Comparison of ENCODE assay signal across 17 cellular contexts in genomic region chr11:111846063-111846462, GRCh38. TPM values are rescaled to one million over a fixed set of nuclear protein-coding genes. Genes with fewer than 3 reads are reported as not detected.
A peak's percentile ranks its signal among the peaks of the same experiment; 100 is the strongest.
DNase-seq lines count a peak whose midpoint lies in the region; ATAC-seq and TF ChIP-seq lines count a peak whose summit lies in the region.
"Had no signal": no experiment of that assay in that cellular context is flagged by ENCODE, and none has a peak within 500 bp of the region (broad histone marks: within the 10 kb centered on the region; RNA-seq: fewer than 3 reads in every experiment).

No MANE protein-coding gene starts in this region.

- H3K9me3 Mint-ChIP-seq in activated CD4-positive, alpha-beta memory T cell treated with anti-CD3 and anti-CD28 coated beads for 36 hours, result no peaks in the 10 kb centered on the region
- no peaks in the 10 kb centered on the region for H3K9me3 Mint-ChIP-seq in activated CD4-positive, alpha-beta memory T cell treated with anti-CD3 and anti-CD28 coated beads, Interleukin-2, amount 10 ng/mL, durations not matched to agents 7 days and 5 days
- H3K9me3 Mint-ChIP-seq in CD8-positive, alpha-beta T cell, result no peaks in the 10 kb centered on the region
- H3K9me3 Mint-ChIP-seq: activated CD8-positive, alpha-beta T cell treated with anti-CD3 and anti-CD28 coated beads for 36 hours; neural crest cell had no signal

- in situ Hi-C loops in astrocyte of the spinal cord (cut with HindIII; ENCODE audit: low sequenced_read_pairs), result no loop called here

- peaks cover 12% of the 10 kb centered on the region for H3K36me3 Mint-ChIP-seq in activated CD4-positive, alpha-beta memory T cell treated with anti-CD3 and anti-CD28 coated beads for 36 hours
- H3K36me3 Mint-ChIP-seq in activated CD4-positive, alpha-beta memory T cell treated with anti-CD3 and anti-CD28 coated beads, Interleukin-2, amount 10 ng/mL, durations not matched to agents 7 days and 5 days (ENCODE audit: low read depth), result peaks cover 26% of the 10 kb centered on the region
- H3K36me3 Mint-ChIP-seq in CD8-positive, alpha-beta T cell, result peaks cover 70% of the 10 kb centered on the region

- no peaks in the 10 kb centered on the region for H3K27me3 Mint-ChIP-seq in activated CD4-positive, alpha-beta memory T cell treated with anti-CD3 and anti-CD28 coated beads for 36 hours
- no peaks in the 10 kb centered on the region for H3K27me3 Mint-ChIP-seq in activated CD4-positive, alpha-beta memory T cell treated with anti-CD3 and anti-CD28 coated beads, Interleukin-2, amount 10 ng/mL, durations not matched to agents 7 days and 5 days
- no peaks in the 10 kb centered on the region for H3K27me3 Mint-ChIP-seq in CD8-positive, alpha-beta T cell (ENCODE audit: low read depth)
- H3K27me3 Mint-ChIP-seq: activated CD8-positive, alpha-beta T cell treated with anti-CD3 and anti-CD28 coated beads for 36 hours had no signal

- H3K4me1 ChIP-seq in ACC112 (ENCODE audit: control insufficient read depth, insufficient read depth, low read length, unreplicated experiment) (peaks cover 31% of the 10 kb centered on the region), lower lobe of right lung (peaks cover 18% of the 10 kb centered on the region)
- H3K4me1 ChIP-seq in CD8-positive, alpha-beta T cell (ENCODE audit: insufficient read depth, low read length), result no peaks in the 10 kb centered on the region

- no peak for ATAC-seq in lower lobe of right lung
- ATAC-seq in CD8-positive, alpha-beta T cell, result no peak
- ATAC-seq: activated CD8-positive, alpha-beta T cell treated with anti-CD3 and anti-CD28 coated beads for 36 hours; K562 had no signal

- H3K4me1 Mint-ChIP-seq in activated CD4-positive, alpha-beta memory T cell treated with anti-CD3 and anti-CD28 coated beads for 36 hours (ENCODE audit: low read depth), result peaks cover 3% of the 10 kb centered on the region
- H3K4me1 Mint-ChIP-seq in activated CD4-positive, alpha-beta memory T cell treated with anti-CD3 and anti-CD28 coated beads, Interleukin-2, amount 10 ng/mL, durations not matched to agents 7 days and 5 days, result peaks cover 2% of the 10 kb centered on the region
- peaks cover 5% of the 10 kb centered on the region for H3K4me1 Mint-ChIP-seq in CD8-positive, alpha-beta T cell (ENCODE audit: low read depth)

- H3K27ac ChIP-seq in ACC112 (ENCODE audit: low read depth, low read length) (peak overlapping the region; percentile 74), lower lobe of right lung (peak overlapping the region; percentile 65)
- no peak overlapping the region for H3K27ac ChIP-seq in CD8-positive, alpha-beta T cell (ENCODE audit: low read depth, low read length)

- H3K9me3 ChIP-seq in lower lobe of right lung, result no peaks in the 10 kb centered on the region
- no peaks in the 10 kb centered on the region for H3K9me3 ChIP-seq in CD8-positive, alpha-beta T cell (ENCODE audit: low read length)
- H3K9me3 ChIP-seq: spleen had no signal

- no peaks in the 10 kb centered on the region for H3K79me2 ChIP-seq in ACC112 (ENCODE audit: control insufficient read depth, insufficient read depth, low read length, unreplicated experiment)

- peak; percentile 54 for DNase-seq in HS-5 (ENCODE audit: low read depth)
- peak; percentile 61 for DNase-seq in astrocyte of the spinal cord (ENCODE audit: low read depth, low spot score)
- DNase-seq in lower lobe of right lung, result no peak
- DNase-seq in activated CD4-positive, alpha-beta memory T cell treated with anti-CD3 and anti-CD28 coated beads for 36 hours, result no peak
- no peak for DNase-seq in NCI-H187 treated with DMSO at 0.1 percent for 48 hours (lab: John Stamatoyannopoulos, UW)
- no peak for DNase-seq in activated CD4-positive, alpha-beta memory T cell treated with anti-CD3 and anti-CD28 coated beads, Interleukin-2, amount 10 ng/mL, durations not matched to agents 7 days and 5 days
- DNase-seq in CD8-positive, alpha-beta T cell, result no peak
- DNase-seq: activated CD8-positive, alpha-beta T cell treated with anti-CD3 and anti-CD28 coated beads for 36 hours; activated gamma-delta T cell; DMS53; NCI-H1930; NCI-H69; SHP77; spleen had no signal

- POLR2A ChIA-PET in activated CD4-positive, alpha-beta memory T cell treated with anti-CD3 and anti-CD28 coated beads for 36 hours (lab: Charles Lee), result no interaction called here
- POLR2A ChIA-PET in activated CD4-positive, alpha-beta memory T cell treated with anti-CD3 and anti-CD28 coated beads, Interleukin-2, amount 10 ng/mL, durations not matched to agents 7 days and 5 days (lab: Charles Lee), result interaction anchor here (1.0 kb wide), 1 partner anchor 80 kb away, joined by 6 read pairs; the partner anchor contains the start of gene PPP2R1B
- POLR2A ChIA-PET in CD8-positive, alpha-beta T cell (lab: Charles Lee), result no interaction called here

- H3K27me3 ChIP-seq in ACC112 (ENCODE audit: insufficient read depth, low read length) (no peaks in the 10 kb centered on the region), lower lobe of right lung (ENCODE audit: low read depth) (no peaks in the 10 kb centered on the region)
- no peaks in the 10 kb centered on the region for H3K27me3 ChIP-seq in CD8-positive, alpha-beta T cell (ENCODE audit: insufficient read depth, low read length)
- H3K27me3 ChIP-seq: spleen had no signal

- no peak overlapping the region for H3K4me3 Mint-ChIP-seq in activated CD4-positive, alpha-beta memory T cell treated with anti-CD3 and anti-CD28 coated beads for 36 hours
- H3K4me3 Mint-ChIP-seq in activated CD4-positive, alpha-beta memory T cell treated with anti-CD3 and anti-CD28 coated beads, Interleukin-2, amount 10 ng/mL, durations not matched to agents 7 days and 5 days, result no peak overlapping the region
- H3K4me3 Mint-ChIP-seq in CD8-positive, alpha-beta T cell, result no peak overlapping the region
- H3K4me3 Mint-ChIP-seq: activated CD8-positive, alpha-beta T cell treated with anti-CD3 and anti-CD28 coated beads for 36 hours; neural crest cell had no signal

- intact Hi-C loops in lower lobe of right lung (cut with DNase I), result loop anchor here (10.0 kb wide), 1 partner anchor 241 kb away; the partner anchor contains the start of gene SIK2
- intact Hi-C loops in activated CD4-positive, alpha-beta memory T cell treated with anti-CD3 and anti-CD28 coated beads for 36 hours (cut with micrococcal nuclease), result loop anchor here (10.0 kb wide), 1 partner anchor 391 kb away; no protein-coding TSS in a partner anchor
- intact Hi-C loops in CD8-positive, alpha-beta T cell (cut with DNase I, micrococcal nuclease), result no loop called here

- H3K27ac Mint-ChIP-seq in activated CD4-positive, alpha-beta memory T cell treated with anti-CD3 and anti-CD28 coated beads for 36 hours, result no peak overlapping the region
- no peak overlapping the region for H3K27ac Mint-ChIP-seq in activated CD4-positive, alpha-beta memory T cell treated with anti-CD3 and anti-CD28 coated beads, Interleukin-2, amount 10 ng/mL, durations not matched to agents 7 days and 5 days
- no peak overlapping the region for H3K27ac Mint-ChIP-seq in CD8-positive, alpha-beta T cell
- H3K27ac Mint-ChIP-seq: activated CD8-positive, alpha-beta T cell treated with anti-CD3 and anti-CD28 coated beads for 36 hours had no signal

- H3K4me3 ChIP-seq in ACC112 (ENCODE audit: low read depth, low read length), result no peak overlapping the region
- no peak overlapping the region for H3K4me3 ChIP-seq in astrocyte of the spinal cord (ENCODE audit: low read depth, low read length)
- H3K4me3 ChIP-seq in lower lobe of right lung, result no peak overlapping the region
- no peak overlapping the region for H3K4me3 ChIP-seq in CD8-positive, alpha-beta T cell (ENCODE audit: low read depth, low read length)
- H3K4me3 ChIP-seq: K562, spleen had no signal

- peaks cover 3% of the 10 kb centered on the region; the same call in 1 of the 2 replicates for H3K36me3 ChIP-seq in ACC112 (ENCODE audit: insufficient read depth, low read length)
- peaks cover 69% of the 10 kb centered on the region for H3K36me3 ChIP-seq in lower lobe of right lung
- H3K36me3 ChIP-seq in CD8-positive, alpha-beta T cell (ENCODE audit: insufficient read depth, low read length), result no peaks in the 10 kb centered on the region

- CTCF ChIA-PET in activated CD4-positive, alpha-beta memory T cell treated with anti-CD3 and anti-CD28 coated beads for 36 hours (lab: Charles Lee), result interaction anchor here (1.1 to 3.2 kb wide), 3 partner anchors 11 to 69 kb away, joined by 3 to 11 read pairs (median 4); no protein-coding TSS in a partner anchor
- CTCF ChIA-PET in activated CD4-positive, alpha-beta memory T cell treated with anti-CD3 and anti-CD28 coated beads, Interleukin-2, amount 10 ng/mL, durations not matched to agents 7 days and 5 days (lab: Charles Lee), result interaction anchor here (1.2 to 5.1 kb wide), 3 partner anchors 11 to 69 kb away, joined by 3 to 25 read pairs (median 3); partner anchors contain the start of gene ALG9
- CTCF ChIA-PET in CD8-positive, alpha-beta T cell (lab: Charles Lee), result interaction anchor here (0.6 to 1.5 kb wide), 6 partner anchors 12 to 282 kb away, joined by 3 read pairs; no protein-coding TSS in a partner anchor

- H2AFZ ChIP-seq in ACC112 (ENCODE audit: low read length, unreplicated experiment), result no peak overlapping the region

- no peak for TF ChIP-seq CTCF in astrocyte of the spinal cord (IDR thresholded peaks at IDR 0.05; ENCODE audit: low read depth, low read length)
- no peak for TF ChIP-seq CTCF in lower lobe of right lung (IDR thresholded peaks at IDR 0.05)
- TF ChIP-seq CTCF in CD8-positive, alpha-beta T cell (IDR thresholded peaks at IDR 0.05), result no peak

RNA-seq across cellular contexts. Expression of gene ALG9, which starts 25.3 kb away (rescaled TPM):
- total RNA-seq in lower lobe of right lung, result 25.5 TPM
- 10 to 100 TPM; 23.6 to 26.7 TPM for total RNA-seq in activated CD4-positive, alpha-beta memory T cell treated with anti-CD3 and anti-CD28 coated beads for 36 hours
- total RNA-seq in activated CD4-positive, alpha-beta memory T cell treated with anti-CD3 and anti-CD28 coated beads, Interleukin-2, amount 10 ng/mL, durations not matched to agents 7 days and 5 days, result 10 to 100 TPM; 24.8 to 25.0 TPM
- total RNA-seq in CD8-positive, alpha-beta T cell, result 10 to 100 TPM; 35.5 to 36.9 TPM

RNA-seq across cellular contexts. Expression of gene FDXACB1, which starts 32.9 kb away (rescaled TPM):
- total RNA-seq in lower lobe of right lung, result 2.4 TPM
- total RNA-seq in activated CD4-positive, alpha-beta memory T cell treated with anti-CD3 and anti-CD28 coated beads for 36 hours, result 1 to 10 TPM; 5.2 to 5.6 TPM
- total RNA-seq in activated CD4-positive, alpha-beta memory T cell treated with anti-CD3 and anti-CD28 coated beads, Interleukin-2, amount 10 ng/mL, durations not matched to agents 7 days and 5 days, result 1 to 10 TPM; 2.9 to 3.6 TPM
- total RNA-seq in CD8-positive, alpha-beta T cell, result 1 to 10 TPM; 4.3 to 5.4 TPM

RNA-seq across cellular contexts. Expression of gene CFAP68, which starts 33.3 kb away (rescaled TPM):
- total RNA-seq in lower lobe of right lung, result 16.3 TPM
- total RNA-seq in activated CD4-positive, alpha-beta memory T cell treated with anti-CD3 and anti-CD28 coated beads for 36 hours, result 10 to 100 TPM; 29.9 to 33.6 TPM
- 10 to 100 TPM; 19.0 to 19.4 TPM for total RNA-seq in activated CD4-positive, alpha-beta memory T cell treated with anti-CD3 and anti-CD28 coated beads, Interleukin-2, amount 10 ng/mL, durations not matched to agents 7 days and 5 days
- 10 to 100 TPM; 21.7 to 22.7 TPM for total RNA-seq in CD8-positive, alpha-beta T cell

Comparison
In these comparisons a context has a peak if more than half of its experiments do, and no peak if none do; other contexts are left out.
1. DNase-seq: peak in HS-5 (single experiment) and astrocyte of the spinal cord (single experiment); none in lower lobe of right lung (single experiment), activated CD4-positive, alpha-beta memory T cell treated with anti-CD3 and anti-CD28 coated beads for 36 hours (single experiment), NCI-H187 treated with DMSO at 0.1 percent for 48 hours (single experiment), activated CD4-positive, alpha-beta memory T cell treated with anti-CD3 and anti-CD28 coated beads, Interleukin-2, amount 10 ng/mL, durations not matched to agents 7 days and 5 days (single experiment) and CD8-positive, alpha-beta T cell (0 of 7).
2. intact Hi-C loops: an anchor here in lower lobe of right lung (10.0 kb wide) and activated CD4-positive, alpha-beta memory T cell treated with anti-CD3 and anti-CD28 coated beads for 36 hours (10.0 kb wide); none called in CD8-positive, alpha-beta T cell.